ENCODE assay signal across 8 cellular contexts in the genomic region with DNA sequence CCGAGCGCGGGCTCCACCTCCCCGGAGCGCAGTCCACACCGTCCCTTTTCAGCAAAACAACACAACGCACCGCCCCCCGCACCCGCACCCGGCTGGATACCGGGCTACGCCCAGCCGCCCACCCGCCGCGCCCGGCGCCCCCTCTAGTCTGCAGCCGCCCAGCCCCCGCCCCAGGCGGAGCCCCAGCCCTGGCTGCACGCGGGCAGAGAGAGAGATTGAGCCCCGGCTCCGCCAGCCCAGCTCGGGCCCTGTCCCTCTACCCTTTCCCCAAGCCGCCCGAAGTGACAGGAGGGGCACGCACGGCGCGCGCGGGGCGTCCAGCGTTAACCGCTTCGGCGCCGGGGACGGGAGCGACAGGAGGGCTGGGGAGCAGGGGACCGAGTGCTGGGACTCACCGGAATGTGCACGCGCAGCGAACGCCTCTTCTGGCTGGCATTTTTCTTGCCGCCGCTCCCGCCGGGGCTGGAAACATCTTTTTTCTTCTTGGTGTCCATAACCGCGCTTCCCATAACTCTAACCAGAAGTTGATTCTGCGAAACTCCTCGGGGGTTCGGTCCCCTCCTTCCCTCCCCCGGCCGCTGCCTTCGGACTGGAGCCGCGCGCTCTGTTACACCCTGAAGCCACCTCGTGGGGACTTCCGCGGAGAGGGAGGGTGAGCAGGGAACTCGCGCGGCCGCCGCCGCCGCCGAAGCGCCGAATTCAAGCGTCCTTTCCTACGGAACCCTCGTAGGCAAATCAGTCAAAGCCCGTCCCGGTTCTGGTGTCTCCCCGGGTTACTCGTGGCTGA. TPM values are rescaled to one million over a fixed set of nuclear protein-coding genes. Genes with fewer than 3 reads are reported as not detected.
A peak's percentile ranks its signal among the peaks of the same experiment; 100 is the strongest.
DNase-seq lines count a peak whose midpoint lies in the region; ATAC-seq and TF ChIP-seq lines count a peak whose summit lies in the region.

No MANE protein-coding gene starts in this region.

- H3K4me3 ChIP-seq in BE2C (ENCODE audit: low read depth, low read length) (peak overlapping the region; percentile 74), GM23248 (peak overlapping the region; percentile 64), esophagus muscularis mucosa (peak overlapping the region; percentile 70 to 95 (median 83))

- no peaks in the 10 kb centered on the region for H3K9me2 ChIP-seq in GM23248 (ENCODE audit: insufficient read depth)

- in situ Hi-C loops in GM23248 (cut with MboI): no loop called here

- TF ChIP-seq CTCF in BE2C (IDR thresholded peaks at IDR 0.05; ENCODE audit: low read depth, low read length) (no peak), esophagus muscularis mucosa (IDR thresholded peaks at IDR 0.05) (no peak)

- H3K36me3 ChIP-seq in BE2C (no peaks in the 10 kb centered on the region), GM23248 (ENCODE audit: low read depth) (no peaks in the 10 kb centered on the region), esophagus muscularis mucosa (no peaks in the 10 kb centered on the region)

- peaks cover 7% of the 10 kb centered on the region; the same call in 1 of the 2 replicates for H3K27me3 ChIP-seq in BE2C
- peaks cover 55% of the 10 kb centered on the region for H3K27me3 ChIP-seq in GM23248 (replicated peaks; ENCODE audit: insufficient read depth)
- peaks cover 0 to 3% (median 0%) of the 10 kb centered on the region in 4 donors for H3K27me3 ChIP-seq in esophagus muscularis mucosa

- peak overlapping the region; percentile 91 to 99 (median 96) for H3K4me3 Mint-ChIP-seq in naive thymus-derived CD8-positive, alpha-beta T cell
- peak overlapping the region; percentile 95 for H3K4me3 Mint-ChIP-seq in stimulated activated effector memory CD8-positive, alpha-beta T cell treated with anti-CD3 and anti-CD28 coated beads, Interleukin-12 subunit alpha, Interleukin-12 subunit beta, amount 100 ng/mL, for 72 hours

- H3K79me2 ChIP-seq in GM23248 (ENCODE audit: insufficient read depth): no peaks in the 10 kb centered on the region

- no peak overlapping the region for H3K9ac ChIP-seq in GM23248

- H3K4me2 ChIP-seq in GM23248 (ENCODE audit: unreplicated experiment): peak overlapping the region; percentile 74

- no peak for TF ChIP-seq EP300 in esophagus muscularis mucosa (IDR thresholded peaks at IDR 0.05)

- peak; percentile 53 to 54 for ATAC-seq in naive thymus-derived CD8-positive, alpha-beta T cell
- peak; percentile 70 for ATAC-seq in stimulated activated effector memory CD8-positive, alpha-beta T cell treated with anti-CD3 and anti-CD28 coated beads, Interleukin-12 subunit alpha, Interleukin-12 subunit beta, amount 100 ng/mL, for 72 hours
- no peak for ATAC-seq in GM21825 (IDR thresholded peaks at IDR 0.05; ENCODE audit: unreplicated experiment)

- H3K36me3 Mint-ChIP-seq in naive thymus-derived CD8-positive, alpha-beta T cell: no peaks in the 10 kb centered on the region
- H3K36me3 Mint-ChIP-seq in stimulated activated effector memory CD8-positive, alpha-beta T cell treated with anti-CD3 and anti-CD28 coated beads, Interleukin-12 subunit alpha, Interleukin-12 subunit beta, amount 100 ng/mL, for 72 hours: peaks cover 9% of the 10 kb centered on the region

- no peaks in the 10 kb centered on the region for H3F3A ChIP-seq in GM23248 (ENCODE audit: insufficient read depth)

- peak overlapping the region; percentile 75 for H2AFZ ChIP-seq in GM23248

- H3K27ac ChIP-seq in GM23248: no peak overlapping the region
- H3K27ac ChIP-seq in esophagus muscularis mucosa (replicated peaks in 1 of 4): peak overlapping the region; percentile 81 to 85 (median 82)

- POLR2A ChIA-PET in naive thymus-derived CD8-positive, alpha-beta T cell (lab: Charles Lee): interaction anchor here (0.5 to 3.1 kb wide), 22 partner anchors 9 to 753 kb away, joined by 3 to 16 read pairs (median 4); partner anchors contain the start of genes NUB1 and RHEB

- TF ChIP-seq POLR2A in esophagus muscularis mucosa (IDR thresholded peaks at IDR 0.05; ENCODE audit: low read depth): no peak

- H3K27me3 Mint-ChIP-seq in naive thymus-derived CD8-positive, alpha-beta T cell: no peaks in the 10 kb centered on the region

- no peaks in the 10 kb centered on the region for H3K9me3 Mint-ChIP-seq in naive thymus-derived CD8-positive, alpha-beta T cell
- H3K9me3 Mint-ChIP-seq in stimulated activated effector memory CD8-positive, alpha-beta T cell treated with anti-CD3 and anti-CD28 coated beads, Interleukin-12 subunit alpha, Interleukin-12 subunit beta, amount 100 ng/mL, for 72 hours: no peaks in the 10 kb centered on the region

- H3K9me3 ChIP-seq in BE2C (no peaks in the 10 kb centered on the region), GM23248 (ENCODE audit: low read depth) (no peaks in the 10 kb centered on the region), esophagus muscularis mucosa (no peaks in the 10 kb centered on the region)

- H3K4me1 Mint-ChIP-seq in naive thymus-derived CD8-positive, alpha-beta T cell: peaks cover 15 to 33% (median 29%) of the 10 kb centered on the region in 4 donors
- peaks cover 42% of the 10 kb centered on the region for H3K4me1 Mint-ChIP-seq in stimulated activated effector memory CD8-positive, alpha-beta T cell treated with anti-CD3 and anti-CD28 coated beads, Interleukin-12 subunit alpha, Interleukin-12 subunit beta, amount 100 ng/mL, for 72 hours

- H3K27ac Mint-ChIP-seq in naive thymus-derived CD8-positive, alpha-beta T cell: peak overlapping the region; percentile 80 to 98 (median 95)
- peak overlapping the region; percentile 79 for H3K27ac Mint-ChIP-seq in stimulated activated effector memory CD8-positive, alpha-beta T cell treated with anti-CD3 and anti-CD28 coated beads, Interleukin-12 subunit alpha, Interleukin-12 subunit beta, amount 100 ng/mL, for 72 hours

- peak; percentile 74 for DNase-seq in BE2C
- DNase-seq in GM23248: peak; percentile 40
- DNase-seq in NCI-H82 (lab: John Stamatoyannopoulos, UW): peak; percentile 69
- DNase-seq in activated T-cell treated with anti-CD3 and anti-CD28 coated beads, Interleukin-2, amount 50 U/mL, for 1 hour: peak; percentile 76
- peak; percentile 95 for DNase-seq in esophagus muscularis mucosa (ENCODE audit: extremely low spot score)
- peak; percentile 65 to 91 (median 71) for DNase-seq in naive thymus-derived CD8-positive, alpha-beta T cell
- DNase-seq in stimulated activated effector memory CD8-positive, alpha-beta T cell treated with anti-CD3 and anti-CD28 coated beads, Interleukin-12 subunit alpha, Interleukin-12 subunit beta, amount 100 ng/mL, for 72 hours (ENCODE audit: low spot score in 2 of 2): peak; percentile 46 to 82

- intact Hi-C loops in esophagus muscularis mucosa (cut with DNase I): loop anchor here (5.0 to 10.0 kb wide), 2 partner anchors 61 to 148 kb away; partner anchors contain the start of gene GALNT11

- no peaks in the 10 kb centered on the region for H4K20me1 ChIP-seq in GM23248 (ENCODE audit: insufficient read depth)

- 2 to 3% methylated on average over 52 to 74 of the region's 84 CpGs for WGBS in GM23248 (ENCODE audit: low coverage in 1 of 2, low lambda C conversion rate in 2 of 2, missing lambda C conversion rate in 2 of 2), 2 experiments
- WGBS in esophagus muscularis mucosa: under 1% methylated on average over 24 of the region's 84 CpGs

- H3K4me1 ChIP-seq in BE2C (no peaks in the 10 kb centered on the region), GM23248 (ENCODE audit: insufficient read depth) (no peaks in the 10 kb centered on the region), esophagus muscularis mucosa (peaks cover 15 to 43% (median 35%) of the 10 kb centered on the region in 4 donors)

RNA-seq across cellular contexts. Expression of gene PRKAG2, which starts 0.6 kb away (rescaled TPM):
- polyA plus RNA-seq in BE2C (2012; ENCODE audit: insufficient read depth, insufficient read length, low read depth): 2.4 TPM
- 11.5 and 19.5 TPM in 2 replicates for total RNA-seq in GM23248 (2014; rRNA removed; shearing (Covaris generic))
- polyA plus RNA-seq in GM23248 (2016; fragmentation: Nextera tagmentation; extraction: Ambion mirVana): 17.0 and 18.2 TPM in 2 replicates
- total RNA-seq in esophagus muscularis mucosa: 10 to 100 TPM; 51.3 to 97.2 (median 77.5) TPM
- total RNA-seq in naive thymus-derived CD8-positive, alpha-beta T cell: 10 to 100 TPM; 61.3 to 63.5 TPM
- polyA plus RNA-seq in naive thymus-derived CD8-positive, alpha-beta T cell: 10 to 100 TPM; 29.5 to 34.1 (median 30.7) TPM

Comparison
In these comparisons a context has a peak if more than half of its experiments do, and no peak if none do; other contexts are left out.
1. DNase-seq: peak in every context shown above with its lines; median percentile 95 in esophagus muscularis mucosa; 76 in activated T-cell treated with anti-CD3 and anti-CD28 coated beads, Interleukin-2, amount 50 U/mL, for 1 hour; 74 in BE2C; 71 in naive thymus-derived CD8-positive, alpha-beta T cell; 69 in NCI-H82; 64 in stimulated activated effector memory CD8-positive, alpha-beta T cell treated with anti-CD3 and anti-CD28 coated beads, Interleukin-12 subunit alpha, Interleukin-12 subunit beta, amount 100 ng/mL, for 72 hours; 40 in GM23248.